ENCODE assay signal across 15 cellular contexts in the genomic region with DNA sequence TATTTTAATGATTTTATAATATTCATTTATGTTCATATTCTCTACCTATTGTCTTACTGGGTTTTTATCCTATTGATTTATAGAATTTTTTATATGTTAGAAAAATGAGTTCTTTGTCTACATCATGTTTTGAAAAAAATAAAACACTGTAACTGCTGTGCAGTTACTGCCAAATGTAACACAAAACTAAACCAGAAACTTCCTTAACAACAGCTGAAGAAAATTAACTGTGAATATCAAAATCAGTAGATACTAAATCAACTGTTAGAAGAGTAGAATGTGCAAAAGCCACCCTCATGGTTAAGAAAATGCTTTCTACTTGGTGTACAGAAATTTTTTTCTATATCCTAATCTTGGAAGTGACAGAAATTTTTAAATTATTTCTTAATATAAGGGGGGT.
"Had no signal": no experiment of that assay in that cellular context is flagged by ENCODE, and none has a peak within 500 bp of the region (broad histone marks: within the 10 kb centered on the region; RNA-seq: fewer than 3 reads in every experiment).

No MANE protein-coding gene starts in this region.

- DNase-seq: colonic mucosa; dermis blood vessel endothelial cell; heart right ventricle; hypothalamus; islet precursor cell; left ventricle myocardium inferior; mesendoderm; naive B cell; right cardiac atrium; small intestine; stimulated activated CD4-positive, alpha-beta T cell treated with anti-CD3 and anti-CD28 coated beads, Interleukin-12 subunit alpha, Interleukin-12 subunit beta, amount 100 ng/mL, for 4 hours; stimulated activated naive CD8-positive, alpha-beta T cell treated with anti-CD3 and anti-CD28 coated beads, Interleukin-15, Interleukin-2, amounts not matched to agents 100 U/mL and 50 U/mL, for 24 hours; thyroid gland had no signal

- ATAC-seq: heart right ventricle; right cardiac atrium; stimulated activated naive CD8-positive, alpha-beta T cell treated with anti-CD3 and anti-CD28 coated beads, Interleukin-15, Interleukin-2, amounts not matched to agents 100 U/mL and 50 U/mL, for 24 hours had no signal

- FAIRE-seq: endothelial cell of umbilical vein, urothelium cell line had no signal
